In genomic region chr6:132865364-132865763, GRCh38 we compare ENCODE assay signal across 18 cellular contexts. TPM values are rescaled to one million over a fixed set of nuclear protein-coding genes. Genes with fewer than 3 reads are reported as not detected.
DNase-seq lines count a peak whose midpoint lies in the region; ATAC-seq and TF ChIP-seq lines count a peak whose summit lies in the region.
"Had no signal": no experiment of that assay in that cellular context is flagged by ENCODE, and none has a peak within 500 bp of the region (broad histone marks: within the 10 kb centered on the region; RNA-seq: fewer than 3 reads in every experiment).

No MANE protein-coding gene starts in this region.

- H3K36me3 ChIP-seq in uterus: no peaks in the 10 kb centered on the region
- H3K36me3 ChIP-seq: gastrocnemius medialis, ovary had no signal

- DNase-seq in hippocampal formation (lab: John Stamatoyannopoulos, UW) (no peak), DMS53 (lab: John Stamatoyannopoulos, UW) (no peak), GF-D8 (lab: John Stamatoyannopoulos, UW) (no peak), uterus (no peak)
- DNase-seq: activated naive CD8-positive, alpha-beta T cell treated with anti-CD3 and anti-CD28 coated beads, Interleukin-2, amount 10 ng/mL, durations not matched to agents 7 days and 5 days; CD8-positive, alpha-beta memory T cell; gastrocnemius medialis; NCI-H526 treated with DMSO at 0.1 percent for 48 hours; ovary; stimulated activated CD4-positive, alpha-beta T cell treated with anti-CD3 and anti-CD28 coated beads, Interleukin-4, amount 100 ng/mL, for 1 hour; testis had no signal

- no peak overlapping the region for H3K4me3 ChIP-seq in uterus
- H3K4me3 ChIP-seq: coronary artery, gastrocnemius medialis, ovary, SK-N-MC, testis had no signal

- H3K9me3 ChIP-seq in uterus: no peaks in the 10 kb centered on the region
- H3K9me3 ChIP-seq: gastrocnemius medialis, ovary, testis had no signal

- no peak overlapping the region for H3K27ac ChIP-seq in uterus
- H3K27ac ChIP-seq: coronary artery, gastrocnemius medialis, ovary, SK-N-MC, testis had no signal

- intact Hi-C loops in uterus (cut with DNase I; ENCODE audit: low total_unique reads): no loop called here

- H3K4me1 ChIP-seq in uterus: no peaks in the 10 kb centered on the region
- H3K4me1 ChIP-seq: gastrocnemius medialis, testis had no signal

- no peak for TF ChIP-seq POLR2A in uterus (IDR thresholded peaks at IDR 0.05)

- no peak for TF ChIP-seq CTCF in uterus (IDR thresholded peaks at IDR 0.05)

- ATAC-seq in GM18867 (IDR thresholded peaks at IDR 0.05; ENCODE audit: unreplicated experiment) (peak; percentile 98), GM21367 (IDR thresholded peaks at IDR 0.05; ENCODE audit: unreplicated experiment) (peak; percentile 93), HG02973 (IDR thresholded peaks at IDR 0.05; ENCODE audit: unreplicated experiment) (peak; percentile 99), HG03575 (IDR thresholded peaks at IDR 0.05; ENCODE audit: extremely low read depth, insufficient number of reproducible peaks, low FRiP score, unreplicated experiment) (peak; percentile 99)
- ATAC-seq: gastrocnemius medialis, left lobe of liver had no signal

- no peaks in the 10 kb centered on the region for H3K27me3 ChIP-seq in uterus
- H3K27me3 ChIP-seq: gastrocnemius medialis, ovary, testis had no signal

RNA-seq across cellular contexts. Expression of gene RPS12, which starts 51.0 kb away (rescaled TPM):
- total RNA-seq in uterus: 1,000 to 10,000 TPM in 3 of 4 donors, 100 to 1,000 TPM in 1; 875 to 4,841 (median 1,355) TPM
